Comparison of ENCODE assay signal across 13 cellular contexts in genomic region chr9:636931-637591, GRCh38.
"Had no signal": no experiment of that assay in that cellular context is flagged by ENCODE, and none has a peak within 500 bp of the region (broad histone marks: within the 10 kb centered on the region; RNA-seq: fewer than 3 reads in every experiment).

No MANE protein-coding gene starts in this region.

- H3K36me3 Mint-ChIP-seq: stimulated activated memory B cell treated with anti-CD40 and anti-IgM and Interleukin-4, amounts not matched to agents 10 μg/mL and 1 μg/mL and 100 μg/mL, for 72 hours had no signal

- ATAC-seq: heart left ventricle; left lobe of liver; naive thymus-derived CD4-positive, alpha-beta T cell; right cardiac atrium; stimulated activated memory B cell treated with anti-CD40 and anti-IgM and Interleukin-4, amounts not matched to agents 10 μg/mL and 1 μg/mL and 100 μg/mL, for 72 hours had no signal

- H3K4me3 ChIP-seq: heart left ventricle, smooth muscle cell had no signal

- H3K27me3 Mint-ChIP-seq: activated B cell treated with CpG ODN at 0.5 μM for 24 hours; naive thymus-derived CD4-positive, alpha-beta T cell; progenitor cell of endocrine pancreas; stimulated activated memory B cell treated with anti-CD40 and anti-IgM and Interleukin-4, amounts not matched to agents 10 μg/mL and 1 μg/mL and 100 μg/mL, for 72 hours had no signal

- H3K4me3 Mint-ChIP-seq: activated B cell treated with CpG ODN at 0.5 μM for 24 hours; naive thymus-derived CD4-positive, alpha-beta T cell; stimulated activated memory B cell treated with anti-CD40 and anti-IgM and Interleukin-4, amounts not matched to agents 10 μg/mL and 1 μg/mL and 100 μg/mL, for 72 hours had no signal

- H3K9me3 Mint-ChIP-seq: activated B cell treated with CpG ODN at 0.5 μM for 24 hours had no signal

- H3K4me1 Mint-ChIP-seq: stimulated activated memory B cell treated with anti-CD40 and anti-IgM and Interleukin-4, amounts not matched to agents 10 μg/mL and 1 μg/mL and 100 μg/mL, for 72 hours had no signal

- DNase-seq: activated B cell treated with CpG ODN at 0.5 μM for 24 hours; activated CD4-positive, alpha-beta T cell treated with anti-CD3 and anti-CD28 coated beads, Interleukin-2, amount 50 U/mL, for 1 hour; heart left ventricle; mammary epithelial cell; naive thymus-derived CD4-positive, alpha-beta T cell; right cardiac atrium; SK-N-SH; substantia nigra; trophoblast cell had no signal

- H3K27ac Mint-ChIP-seq: activated B cell treated with CpG ODN at 0.5 μM for 24 hours; naive thymus-derived CD4-positive, alpha-beta T cell; progenitor cell of endocrine pancreas; stimulated activated memory B cell treated with anti-CD40 and anti-IgM and Interleukin-4, amounts not matched to agents 10 μg/mL and 1 μg/mL and 100 μg/mL, for 72 hours had no signal
